ENCODE assay signal across 1 cellular context in genomic region chr19:7706188-7706530, GRCh38.
TF ChIP-seq lines count a peak whose summit lies in the region.

No MANE protein-coding gene starts in this region.

TF ChIP-seq in GM12878, 131 proteins besides CTCF, POLR2A, EP300 and RAD21:
- no peak for TF ChIP-seq SKIL (IDR thresholded peaks at IDR 0.05; ENCODE audit: low read depth, poor library complexity, severe bottlenecking)
- no peak for TF ChIP-seq NR2F1 (conservative IDR thresholded peaks at IDR 0.05)
- 0 out of 2 replicates have a peak, but pooled peaks have one; percentile 22 for TF ChIP-seq SMARCA5 (IDR thresholded peaks at IDR 0.05)
- TF ChIP-seq RUNX3 (IDR thresholded peaks at IDR 0.05; ENCODE audit: low read length) = 0 out of 2 replicates have a peak, but pooled peaks have one; percentile 5
